ENCODE assay signal across 20 cellular contexts in genomic region chrX:139026406-139027200, GRCh38.
"Had no signal": no experiment of that assay in that cellular context is flagged by ENCODE, and none has a peak within 500 bp of the region (broad histone marks: within the 10 kb centered on the region; RNA-seq: fewer than 3 reads in every experiment).

No MANE protein-coding gene starts in this region.

- DNase-seq: activated CD4-positive, alpha-beta T cell treated with anti-CD3 and anti-CD28 coated beads for 4 hours; activated CD4-positive, alpha-beta T cell treated with anti-CD3 and anti-CD28 coated beads, Interleukin-2, amount 50 U/mL, for 4 hours; activated naive CD4-positive, alpha-beta T cell; activated T-cell treated with anti-CD3 and anti-CD28 coated beads for 4 hours; activated T-cell treated with anti-CD3 and anti-CD28 coated beads, Interleukin-2, amount 50 U/mL, for 72 hours; colonic mucosa; dorsolateral prefrontal cortex; effector memory CD4-positive, alpha-beta T cell; foreskin melanocyte; heart right ventricle; kidney glomerular epithelial cell; lower lobe of right lung; mesendoderm; posterior cingulate gyrus; small intestine; stimulated activated CD4-positive, alpha-beta T cell treated with anti-CD3 and anti-CD28 coated beads, Interleukin-4, amount 100 ng/mL, for 24 hours; T-cell had no signal

- H3K36me3 ChIP-seq: colonic mucosa, esophagus muscularis mucosa, heart right ventricle, lower lobe of right lung, vagina had no signal

- H3K4me3 ChIP-seq: colonic mucosa, dorsolateral prefrontal cortex, esophagus muscularis mucosa, heart right ventricle, lower lobe of right lung, vagina had no signal

- H3K27me3 ChIP-seq: colonic mucosa, esophagus muscularis mucosa, heart right ventricle, vagina had no signal

- FAIRE-seq: endothelial cell of umbilical vein, small intestine had no signal
